Comparison of ENCODE assay signal across 11 cellular contexts in the genomic region with DNA sequence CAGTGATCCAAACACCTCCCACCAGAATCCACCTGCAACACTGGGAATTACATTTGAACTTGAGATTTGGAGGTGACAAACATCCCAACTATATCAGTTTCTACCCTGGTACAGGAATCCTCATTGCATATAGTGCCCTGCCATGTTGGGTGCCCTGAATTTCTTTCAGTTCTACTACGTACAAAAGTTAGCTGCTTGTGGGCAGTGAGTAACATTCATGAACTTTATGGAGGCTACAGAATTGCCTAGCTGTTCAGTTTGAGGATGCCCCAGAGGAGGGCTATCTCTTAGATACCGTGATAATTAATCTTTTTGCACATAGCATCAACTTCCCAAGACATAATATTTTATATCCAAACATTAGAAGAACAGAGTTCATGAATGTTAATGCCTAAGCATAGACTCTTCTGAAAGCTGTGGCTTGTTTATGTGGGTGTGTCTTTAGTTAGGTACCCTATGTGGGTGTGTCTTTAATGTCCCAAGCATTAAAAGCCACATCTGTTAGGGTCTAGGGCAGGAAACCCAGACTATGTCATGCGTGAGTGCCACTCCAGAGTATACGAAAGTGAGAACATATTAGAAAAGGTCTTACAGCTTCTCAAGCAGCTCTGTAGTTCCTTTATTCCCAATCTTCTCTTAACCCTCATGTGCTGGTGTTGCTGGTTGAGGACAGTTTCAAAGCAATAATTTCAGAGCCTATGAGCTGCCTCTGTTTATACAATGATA. TPM values are rescaled to one million over a fixed set of nuclear protein-coding genes. Genes with fewer than 3 reads are reported as not detected.
DNase-seq lines count a peak whose midpoint lies in the region; ATAC-seq and TF ChIP-seq lines count a peak whose summit lies in the region.
"Had no signal": no experiment of that assay in that cellular context is flagged by ENCODE, and none has a peak within 500 bp of the region (broad histone marks: within the 10 kb centered on the region; RNA-seq: fewer than 3 reads in every experiment).

No MANE protein-coding gene starts in this region.

- no peaks in the 10 kb centered on the region for H3K27me3 Mint-ChIP-seq in MCF 10A (ENCODE audit: insufficient read depth, unreplicated experiment)

- H3K36me3 Mint-ChIP-seq in MCF 10A (ENCODE audit: insufficient read depth, unreplicated experiment), result no peaks in the 10 kb centered on the region

- no peaks in the 10 kb centered on the region for H4K20me1 ChIP-seq in mammary epithelial cell (ENCODE audit: insufficient read depth, low read length)

- dilution Hi-C loops in mammary epithelial cell (cut with HindIII; ENCODE audit: low sequenced_read_pairs), result no loop called here

- H3K9me3 Mint-ChIP-seq in MCF 10A (ENCODE audit: unreplicated experiment), result no peaks in the 10 kb centered on the region

- H3K36me3 ChIP-seq in mammary epithelial cell (ENCODE audit: insufficient read depth, low read length), result no peaks in the 10 kb centered on the region

- intact Hi-C loops in MCF 10A (cut with micrococcal nuclease), result loop anchor here (2.0 kb wide), 1 partner anchor 57 kb away; no protein-coding TSS in a partner anchor
- intact Hi-C loops in mammary epithelial cell (cut with micrococcal nuclease), result no loop called here

- H3K9me3 ChIP-seq in mammary epithelial cell (replicated peaks; ENCODE audit: insufficient read depth, low read length), result no peaks in the 10 kb centered on the region

- no peaks in the 10 kb centered on the region for H3K27me3 ChIP-seq in mammary epithelial cell (ENCODE audit: insufficient read depth, low read length)
- no peaks in the 10 kb centered on the region for H3K27me3 ChIP-seq in foreskin keratinocyte

- no peak for TF ChIP-seq CTCF in MCF 10A (IDR thresholded peaks at IDR 0.05; ENCODE audit: unreplicated experiment)
- TF ChIP-seq CTCF in mammary epithelial cell (conservative IDR thresholded peaks at IDR 0.05 in 1 of 2, IDR thresholded peaks at IDR 0.05 in 1 of 2; ENCODE audit: extremely low read depth in 1 of 2, insufficient read depth in 1 of 2, low read depth in 1 of 2, low read length in 2 of 2), result no peak
- no peak for TF ChIP-seq CTCF in foreskin keratinocyte (conservative IDR thresholded peaks at IDR 0.05)

- H3K4me3 Mint-ChIP-seq in MCF 10A (ENCODE audit: unreplicated experiment), result no peak overlapping the region

- in situ Hi-C loops in mammary epithelial cell (cut with MboI; ENCODE audit: low sequenced_read_pairs in 2 of 2), result no loop called here

- CTCF ChIA-PET in MCF 10A (lab: Yijun Ruan, JAX) (interaction anchor here (0.6 to 0.7 kb wide), 2 partner anchors 865 to 965 kb away, joined by 4 read pairs; no protein-coding TSS in a partner anchor), mammary epithelial cell (lab: Charles Lee; ENCODE audit: low non-redundant PET) (no interaction called here)

- peak overlapping the region; percentile 35 for H3K27ac Mint-ChIP-seq in MCF 10A (ENCODE audit: low read depth, unreplicated experiment)

- ATAC-seq in HG02678 (IDR thresholded peaks at IDR 0.05; ENCODE audit: unreplicated experiment) (peak; percentile 86), HG03460 (IDR thresholded peaks at IDR 0.05; ENCODE audit: unreplicated experiment) (peak; percentile 92), foreskin keratinocyte (no peak)

- H3K4me2 ChIP-seq in mammary epithelial cell (ENCODE audit: insufficient read depth, low read depth, low read length), result no peak overlapping the region

- H3K9ac ChIP-seq in mammary epithelial cell (ENCODE audit: insufficient read depth, low read length), result no peak overlapping the region

- H3K4me1 Mint-ChIP-seq in MCF 10A (ENCODE audit: insufficient read depth, unreplicated experiment), result peaks cover 22% of the 10 kb centered on the region

- DNase-seq in MCF 10A (ENCODE audit: unreplicated experiment) (no peak), mammary epithelial cell (no peak), foreskin keratinocyte (no peak), foreskin melanocyte (no peak), NOMO-1 (lab: John Stamatoyannopoulos, UW; ENCODE audit: unreplicated experiment in 2 of 2) (no peak)
- no peak for DNase-seq in central memory CD4-positive, alpha-beta T cell
- DNase-seq: activated gamma-delta T cell, SHP77 had no signal

- H3K27ac ChIP-seq in mammary epithelial cell (ENCODE audit: insufficient read depth, low read depth, low read length) (no peak overlapping the region), foreskin keratinocyte (no peak overlapping the region)

- BruUV-seq in MCF 10A (replicated peaks; lab: Mats Ljungman, UMichigan) (no TSS peak), mammary epithelial cell (replicated peaks; lab: Mats Ljungman, UMichigan) (no TSS peak)

- H3K4me3 ChIP-seq in mammary epithelial cell (replicated peaks in 1 of 3; ENCODE audit: insufficient read depth in 1 of 3, low read depth in 2 of 3, low read length in 3 of 3), result no peak overlapping the region
- H3K4me3 ChIP-seq: K562 had no signal

- H3K4me1 ChIP-seq in mammary epithelial cell (ENCODE audit: insufficient read depth, low read length) (no peaks in the 10 kb centered on the region), foreskin keratinocyte (peaks cover 6% of the 10 kb centered on the region)

- POLR2A ChIA-PET in MCF 10A (lab: Yijun Ruan, JAX), result interaction anchor here (0.7 to 2.1 kb wide), 3 partner anchors 18 to 50 kb away, joined by 3 to 10 read pairs (median 3); a partner anchor contains a TSS

- H3K79me2 ChIP-seq in mammary epithelial cell (ENCODE audit: insufficient read depth, low read length), result no peaks in the 10 kb centered on the region

- WGBS in mammary epithelial cell (ENCODE audit: low coverage, missing lambda C conversion rate), result 95% methylated on average over 4 of the region's 4 CpGs

- no peak overlapping the region for H2AFZ ChIP-seq in mammary epithelial cell (ENCODE audit: low read depth, low read length)

RNA-seq across cellular contexts. Expression of a gene that starts 47.0 kb away (rescaled TPM):
- total RNA-seq in MCF 10A (2022) (50.8 and 54.7 TPM in 2 replicates), mammary epithelial cell (10 to 100 TPM; 34.9 to 39.8 TPM), foreskin keratinocyte (37.0 and 46.3 TPM in 2 replicates)
- polyA plus RNA-seq in mammary epithelial cell (11.6 TPM), foreskin keratinocyte (8.0 and 11.8 TPM in 2 replicates)
- polyA minus RNA-seq in mammary epithelial cell, result 49.4 TPM
